8 cellular contexts compared by ENCODE assay signal in the genomic region with DNA sequence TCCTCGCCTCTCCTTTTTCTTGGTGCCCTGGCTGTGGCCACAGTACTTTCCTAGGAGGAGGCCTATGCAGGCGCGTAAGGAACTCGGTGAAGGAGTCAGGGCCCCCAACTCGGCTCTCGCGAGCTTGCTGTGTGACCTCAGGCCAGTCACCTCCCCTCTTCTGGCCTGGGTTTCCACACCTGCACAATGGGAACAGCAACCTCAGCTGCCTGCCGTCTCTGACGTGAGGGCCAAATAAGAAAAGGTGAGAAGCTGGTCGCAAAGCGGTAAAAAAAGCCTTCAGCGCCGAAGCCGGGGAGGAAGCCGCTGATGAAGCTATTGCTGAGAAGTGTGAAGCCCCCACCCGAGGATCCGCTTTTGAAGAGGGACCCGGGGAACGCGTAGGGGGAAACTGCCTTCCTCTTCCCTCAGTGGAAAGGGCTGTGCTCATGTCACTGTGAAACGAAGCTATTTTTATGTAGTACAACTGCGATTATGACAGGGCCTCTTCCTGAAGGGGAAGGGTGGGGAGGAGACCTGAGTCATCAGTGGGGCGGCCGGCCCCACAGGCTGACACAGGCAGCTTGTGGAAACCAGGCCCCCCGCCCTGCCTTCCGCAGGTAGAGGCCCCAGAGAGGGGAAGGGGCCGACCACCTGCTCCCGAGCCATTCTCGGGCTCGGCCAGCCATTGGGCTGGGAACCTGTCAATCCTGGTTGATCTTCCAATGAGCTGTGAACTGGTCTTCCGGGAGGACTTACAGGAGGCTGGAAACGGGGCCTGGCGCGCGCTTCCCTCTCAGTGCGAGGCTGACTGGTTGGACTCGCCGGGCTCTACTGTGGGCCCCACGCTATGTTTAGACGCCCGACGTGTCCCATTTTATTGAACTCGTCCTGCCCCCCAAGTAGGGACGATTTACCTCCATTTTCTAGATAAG. TPM values are rescaled to one million over a fixed set of nuclear protein-coding genes. Genes with fewer than 3 reads are reported as not detected.
A peak's percentile ranks its signal among the peaks of the same experiment; 100 is the strongest.
DNase-seq lines count a peak whose midpoint lies in the region; TF ChIP-seq lines count a peak whose summit lies in the region.

No MANE protein-coding gene starts in this region.

- CTCF ChIA-PET in HEK293 (lab: Yijun Ruan, JAX), result no interaction called here

- no peaks in the 10 kb centered on the region for H3K9me3 ChIP-seq in HEK293 (ENCODE audit: control insufficient read depth, insufficient read depth, low read depth, low read length)

- DNase-seq in GM06990 (ENCODE audit: extremely low read depth, insufficient read length) (peak; percentile 97), NAMALWA (ENCODE audit: low spot score) (peak; percentile 98), dorsolateral prefrontal cortex (peak; percentile 62 to 93 (median 87)), lower leg skin (ENCODE audit: low spot score in 2 of 2) (peak; percentile 95 to 98), SW 1271 (lab: John Stamatoyannopoulos, UW) (no peak)
- peak; percentile 97 to 98 for DNase-seq in activated CD4-positive, alpha-beta T cell treated with anti-CD3 and anti-CD28 coated beads, Interleukin-2, amount 50 U/mL, for 48 hours
- DNase-seq in stimulated activated CD4-positive, alpha-beta T cell treated with anti-CD3 and anti-CD28 coated beads, Interleukin-4, amount 100 ng/mL, for 1 hour, result peak; percentile 97

- intact Hi-C loops in dorsolateral prefrontal cortex (cut with DNase I), result loop anchor here in 1 of 2 donors (5.0 kb wide), 1 partner anchor 36 kb away; no protein-coding TSS in a partner anchor
- intact Hi-C loops in lower leg skin (cut with DNase I; ENCODE audit: low total_unique reads), result no loop called here

- H3K27me3 ChIP-seq in GM06990 (replicated peaks; ENCODE audit: control insufficient read depth, insufficient read depth, low read length) (no peaks in the 10 kb centered on the region), dorsolateral prefrontal cortex (no peaks in the 10 kb centered on the region)

- TF ChIP-seq POLR2A in lower leg skin (IDR thresholded peaks at IDR 0.05), result no peak

- WGBS in lower leg skin, 2 donors, result 28 to 31% methylated on average over 41 to 42 of the region's 44 CpGs

- peak overlapping the region; percentile 65 for H3K4me3 ChIP-seq in GM06990 (replicated peaks; ENCODE audit: low read depth, low read length)
- no peak overlapping the region for H3K4me3 ChIP-seq in HEK293 (ENCODE audit: low read depth, low read length)
- H3K4me3 ChIP-seq in dorsolateral prefrontal cortex, result peak overlapping the region in 58 of 59 donors; percentile 8 to 61 (median 42)
- H3K4me3 ChIP-seq in lower leg skin (ENCODE audit: low read depth, poor library complexity, severe bottlenecking), result no peak overlapping the region

- POLR2A ChIA-PET in HEK293 (lab: Yijun Ruan, JAX), result no interaction called here

- H3K4me1 ChIP-seq in HEK293 (ENCODE audit: control insufficient read depth, insufficient read depth, low read length), result no peaks in the 10 kb centered on the region

- H3K27ac ChIP-seq in HEK293 (ENCODE audit: extremely low read depth, low read depth, low read length), result no peak overlapping the region
- peak overlapping the region in 55 of 59 donors; percentile 7 to 89 (median 75) for H3K27ac ChIP-seq in dorsolateral prefrontal cortex

- TF ChIP-seq CTCF in GM06990 (IDR thresholded peaks at IDR 0.05; ENCODE audit: insufficient read depth, low read length, poor library complexity, severe bottlenecking) (no peak), HEK293 (tag by site-specific recombination; IDR thresholded peaks at IDR 0.05) (no peak), dorsolateral prefrontal cortex (IDR thresholded peaks at IDR 0.05 in 54 of 56, conservative IDR thresholded peaks at IDR 0.05 in 2 of 56; ENCODE audit: low read depth in 1 of 56, partially characterized antibody in 56 of 56) (peak in 3 of 56 donors; percentile 9 to 32 (median 21)), lower leg skin (IDR thresholded peaks at IDR 0.05) (no peak)

- H3K36me3 ChIP-seq in GM06990 (ENCODE audit: control insufficient read depth, insufficient read depth, low read length), result no peaks in the 10 kb centered on the region
- H3K36me3 ChIP-seq in HEK293 (ENCODE audit: control insufficient read depth in 2 of 2, insufficient read depth in 1 of 2, low read length in 2 of 2), result no peaks in the 10 kb centered on the region

TF ChIP-seq in HEK293, 187 proteins besides CTCF, POLR2A, EP300 and RAD21:
- TF ChIP-seq ZFP69B (tag by site-specific recombination; IDR thresholded peaks at IDR 0.05) (0 out of 2 replicates have a peak, but pooled peaks have one; percentile 17), OVOL3 (tag by site-specific recombination; IDR thresholded peaks at IDR 0.05) (no peak), ZNF121 (tag by site-specific recombination; IDR thresholded peaks at IDR 0.05) (no peak)

RNA-seq across cellular contexts. Expression of gene ANKDD1A, which starts 18.0 kb away (rescaled TPM):
- total RNA-seq in dorsolateral prefrontal cortex (10 to 100 TPM; 16.8 to 58.1 (median 32.8) TPM), lower leg skin (1 to 10 TPM; 1.3 to 2.8 (median 1.7) TPM)

RNA-seq across cellular contexts. Expression of gene PLEKHO2, which starts 52.0 kb away (rescaled TPM):
- total RNA-seq in dorsolateral prefrontal cortex (10 to 100 TPM; 11.7 to 57.7 (median 19.3) TPM), lower leg skin (10 to 100 TPM in 1 of 4 donors, 1 to 10 TPM in 3; 5.7 to 15.6 (median 7.3) TPM)

Comparison
In these comparisons a context has a peak if more than half of its experiments do, and no peak if none do; other contexts are left out.
1. DNase-seq: peak in GM06990 (single experiment), NAMALWA (single experiment), activated CD4-positive, alpha-beta T cell treated with anti-CD3 and anti-CD28 coated beads, Interleukin-2, amount 50 U/mL, for 48 hours (2 of 2), dorsolateral prefrontal cortex (10 of 10), lower leg skin (2 of 2) and stimulated activated CD4-positive, alpha-beta T cell treated with anti-CD3 and anti-CD28 coated beads, Interleukin-4, amount 100 ng/mL, for 1 hour (single experiment); none in SW 1271 (0 of 2).
2. H3K4me3 ChIP-seq: peak in GM06990 (single experiment) and dorsolateral prefrontal cortex (58 of 59); none in HEK293 (single experiment) and lower leg skin (single experiment).
3. RNA of gene ANKDD1A, which starts 18.0 kb away (total RNA-seq): 16.8 to 58.1 TPM in dorsolateral prefrontal cortex; 1.3 to 2.8 TPM in lower leg skin; every median in the first group is over 4 times any median in the second.